ENCODE assay signal across 24 cellular contexts in the genomic region with DNA sequence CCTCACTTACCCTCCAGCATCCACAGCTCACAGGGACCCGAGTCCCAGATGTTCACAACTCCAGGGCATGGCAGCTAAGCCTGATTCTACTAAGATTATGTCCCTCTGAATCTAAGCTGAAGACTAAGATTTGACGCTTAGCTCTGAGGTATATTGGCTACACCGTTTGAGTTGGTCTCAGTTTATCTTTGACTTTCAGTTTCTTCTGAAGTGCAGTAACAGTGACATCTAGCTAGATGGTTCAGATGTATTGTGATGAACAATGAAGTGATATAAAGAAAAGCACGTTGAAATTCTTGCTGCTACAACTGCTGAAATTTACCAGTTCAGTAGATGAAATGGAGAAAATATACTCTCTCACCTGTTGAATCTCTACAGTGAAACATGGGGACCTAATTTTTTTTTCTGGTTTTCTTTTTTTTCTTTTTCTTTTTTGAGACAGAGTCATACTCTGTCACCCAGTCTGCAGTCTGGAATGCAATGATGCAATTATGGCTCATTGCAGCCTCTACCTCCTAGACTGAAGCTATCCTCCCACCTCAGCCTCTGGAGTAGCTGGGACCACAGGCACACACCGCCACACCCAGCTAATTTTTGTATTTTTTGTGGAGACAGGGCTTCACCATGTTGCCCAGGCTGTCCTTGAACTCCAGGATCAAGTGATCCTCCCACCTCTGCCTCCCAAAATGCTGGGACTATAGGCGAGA. TPM values are rescaled to one million over a fixed set of nuclear protein-coding genes. Genes with fewer than 3 reads are reported as not detected.
DNase-seq lines count a peak whose midpoint lies in the region; ATAC-seq and TF ChIP-seq lines count a peak whose summit lies in the region.
"Had no signal": no experiment of that assay in that cellular context is flagged by ENCODE, and none has a peak within 500 bp of the region (broad histone marks: within the 10 kb centered on the region; RNA-seq: fewer than 3 reads in every experiment).

No MANE protein-coding gene starts in this region.

- POLR2A ChIA-PET in MCF 10A (lab: Yijun Ruan, JAX), result interaction anchor here (1.2 to 2.2 kb wide), 2 partner anchors 16 kb away, joined by 5 to 20 read pairs; a partner anchor contains a TSS

- no peaks in the 10 kb centered on the region for H3K36me3 Mint-ChIP-seq in MCF 10A (ENCODE audit: insufficient read depth, unreplicated experiment)

- CTCF ChIA-PET in MCF 10A (lab: Yijun Ruan, JAX), result interaction anchor here (0.6 to 1.5 kb wide), 8 partner anchors 10 to 1140 kb away, joined by 3 to 6 read pairs (median 3); no protein-coding TSS in a partner anchor

- no peaks in the 10 kb centered on the region for H3K27me3 Mint-ChIP-seq in MCF 10A (ENCODE audit: insufficient read depth, unreplicated experiment)

- H3K27ac ChIP-seq in breast epithelium (no peak overlapping the region), RWPE2 (ENCODE audit: poor library complexity, severe bottlenecking) (peak overlapping the region; percentile 41), epithelial cell of prostate (peak overlapping the region; percentile 41), testis (peak overlapping the region; percentile 39 to 73)
- H3K27ac ChIP-seq: BLaER1 had no signal

- ATAC-seq in RWPE2 (ENCODE audit: low read depth) (no peak), GM18873 (IDR thresholded peaks at IDR 0.05; ENCODE audit: low FRiP score, unreplicated experiment) (no peak)
- ATAC-seq: CD8-positive, alpha-beta T cell; GM12878; SK-N-SH treated with all-trans-retinoic acid at 6 μM for 48 hours had no signal

- no peak for DNase-seq in MCF 10A (ENCODE audit: unreplicated experiment)
- DNase-seq in breast epithelium (ENCODE audit: low spot score in 2 of 2), result no peak
- no peak for DNase-seq in RWPE2 (ENCODE audit: low spot score)
- DNase-seq in epithelial cell of prostate (ENCODE audit: low read depth, low spot score), result no peak
- DNase-seq in testis, result peak; percentile 37
- no peak for DNase-seq in H7
- DNase-seq in NCI-H2029 (lab: John Stamatoyannopoulos, UW), result no peak
- DNase-seq: 8988T; Calu3; CD8-positive, alpha-beta T cell; GF-D8; HCEC 1CT; KBM-7; MV-4-11; NCI-H1417; NCI-H187 treated with DMSO at 0.1 percent for 48 hours; NCI-H226; NCI-H524; SHP77; T-cell had no signal

- H3K4me1 ChIP-seq in breast epithelium (no peaks in the 10 kb centered on the region), RWPE2 (ENCODE audit: insufficient read depth, poor library complexity, severe bottlenecking) (peaks cover 39% of the 10 kb centered on the region), testis (peaks cover 33% of the 10 kb centered on the region)
- H3K4me1 ChIP-seq: BLaER1 had no signal

- H3K4me3 ChIP-seq in breast epithelium, result no peak overlapping the region
- H3K4me3 ChIP-seq in RWPE2 (ENCODE audit: severe bottlenecking), result no peak overlapping the region
- no peak overlapping the region for H3K4me3 ChIP-seq in testis
- H3K4me3 ChIP-seq in H7 (ENCODE audit: insufficient read depth, low read depth, low read length), result no peak overlapping the region
- H3K4me3 ChIP-seq: BLaER1, GM12878 had no signal

- H3K4me1 Mint-ChIP-seq in MCF 10A (ENCODE audit: insufficient read depth, unreplicated experiment), result peaks cover 22% of the 10 kb centered on the region
- H3K4me1 Mint-ChIP-seq: T-cell had no signal

- no peak overlapping the region for H3K4me3 Mint-ChIP-seq in MCF 10A (ENCODE audit: unreplicated experiment)
- H3K4me3 Mint-ChIP-seq: CD8-positive, alpha-beta T cell; T-cell had no signal

- WGBS in testis, 2 donors, result 63 to 65% methylated on average over 6 of the region's 6 CpGs

- no TSS peak for BruUV-seq in MCF 10A (replicated peaks; lab: Mats Ljungman, UMichigan)

- no peaks in the 10 kb centered on the region for H3K36me3 ChIP-seq in breast epithelium
- H3K36me3 ChIP-seq in RWPE2 (ENCODE audit: low read depth), result no peaks in the 10 kb centered on the region
- no peaks in the 10 kb centered on the region for H3K36me3 ChIP-seq in testis (ENCODE audit: low read depth, missing control alignments)
- no peaks in the 10 kb centered on the region for H3K36me3 ChIP-seq in H7 (replicated peaks; ENCODE audit: control insufficient read depth, insufficient read depth, low read length)

- H3K9me3 Mint-ChIP-seq in MCF 10A (ENCODE audit: unreplicated experiment), result no peaks in the 10 kb centered on the region
- H3K9me3 Mint-ChIP-seq: CD8-positive, alpha-beta T cell; T-cell had no signal

- TF ChIP-seq POLR2A in breast epithelium (IDR thresholded peaks at IDR 0.05), result no peak
- TF ChIP-seq POLR2A in testis (IDR thresholded peaks at IDR 0.05), result no peak

- intact Hi-C loops in MCF 10A (cut with micrococcal nuclease), result loop anchor here (10.0 kb wide), 1 partner anchor 74 kb away; no protein-coding TSS in a partner anchor
- intact Hi-C loops in breast epithelium (cut with DNase I; ENCODE audit: low total_unique reads), result loop anchor here (10.0 kb wide), 1 partner anchor 466 kb away; no protein-coding TSS in a partner anchor
- intact Hi-C loops in testis (cut with DNase I; ENCODE audit: low total_unique reads), result no loop called here

- TF ChIP-seq CTCF in MCF 10A (IDR thresholded peaks at IDR 0.05; ENCODE audit: unreplicated experiment) (no peak), breast epithelium (IDR thresholded peaks at IDR 0.05) (no peak), RWPE2 (IDR thresholded peaks at IDR 0.05; ENCODE audit: poor library complexity, severe bottlenecking) (no peak), testis (IDR thresholded peaks at IDR 0.05) (no peak)

- H3K27ac Mint-ChIP-seq in MCF 10A (ENCODE audit: low read depth, unreplicated experiment), result peak overlapping the region; percentile 43
- H3K27ac Mint-ChIP-seq: CD8-positive, alpha-beta T cell; T-cell had no signal

- H3K27me3 ChIP-seq in breast epithelium (no peaks in the 10 kb centered on the region), RWPE2 (ENCODE audit: insufficient read depth, poor library complexity, severe bottlenecking) (no peaks in the 10 kb centered on the region), testis (no peaks in the 10 kb centered on the region), H7 (ENCODE audit: control insufficient read depth, insufficient read depth, low read length) (no peaks in the 10 kb centered on the region)
- H3K27me3 ChIP-seq: BLaER1 had no signal

- H3K9me3 ChIP-seq in breast epithelium (no peaks in the 10 kb centered on the region), RWPE2 (ENCODE audit: severe bottlenecking) (no peaks in the 10 kb centered on the region), testis (no peaks in the 10 kb centered on the region)
- H3K9me3 ChIP-seq: BLaER1 had no signal

RNA-seq across cellular contexts. Expression of a gene that starts 15.7 kb away (rescaled TPM):
- total RNA-seq in MCF 10A (2022) (22.6 and 27.0 TPM in 2 replicates), breast epithelium (10 to 100 TPM; 12.2 to 26.2 (median 23.9) TPM), testis (10 to 100 TPM; 39.3 to 41.8 TPM)
- 69.7 TPM for polyA plus RNA-seq in testis (ENCODE audit: insufficient read depth, low read depth, low replicate concordance)
- 15.2 and 17.5 TPM in 2 replicates for total RNA-seq in H7 (2014; rRNA removed; shearing (Covaris generic))

Comparison
In these comparisons a context has a peak if more than half of its experiments do, and no peak if none do; other contexts are left out.
1. H3K27ac ChIP-seq: peak in RWPE2 (single experiment), epithelial cell of prostate (single experiment) and testis (2 of 2); none in breast epithelium (0 of 2).